ENCODE assay signal across 8 cellular contexts in the genomic region with DNA sequence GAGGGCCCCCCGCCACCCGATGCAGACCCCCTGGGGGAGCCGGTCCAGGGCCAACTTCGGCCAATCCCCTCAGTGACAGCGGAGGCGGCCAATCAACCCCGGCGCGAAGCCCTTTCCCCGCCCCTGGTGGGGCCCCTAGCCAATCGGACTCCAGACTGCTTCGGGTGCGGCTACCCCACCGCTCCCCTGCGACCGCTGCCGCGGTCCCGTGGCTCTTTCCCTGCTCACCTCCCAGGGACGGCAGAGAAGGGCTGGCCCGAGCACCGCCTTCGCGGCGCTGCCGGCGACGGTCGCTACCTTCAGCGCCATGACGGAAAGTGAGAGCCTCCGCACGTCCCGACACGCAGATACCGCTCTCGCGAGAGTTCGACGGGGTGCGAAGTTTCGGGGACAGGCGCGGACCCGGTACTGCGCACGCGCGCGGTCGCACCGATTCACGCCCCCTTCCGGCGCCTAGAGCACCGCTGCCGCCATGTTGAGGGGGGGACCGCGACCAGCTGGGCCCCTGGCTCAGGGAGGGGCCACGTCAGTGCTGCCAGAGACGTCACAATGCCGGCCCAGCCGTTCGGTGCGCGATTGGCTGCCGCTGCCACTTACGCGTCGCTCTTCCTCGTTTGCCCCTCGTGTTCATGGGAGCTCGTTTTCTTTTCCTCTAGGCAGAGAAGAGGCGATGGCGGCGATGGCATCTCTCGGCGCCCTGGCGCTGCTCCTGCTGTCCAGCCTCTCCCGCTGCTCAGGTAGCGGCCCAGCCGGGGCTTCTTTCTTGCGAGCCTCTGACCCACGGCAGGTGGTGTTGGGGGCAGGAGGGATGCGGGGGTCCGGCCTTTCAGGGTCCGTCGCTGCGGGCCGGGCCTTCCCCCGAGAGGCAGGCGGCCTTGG. TPM values are rescaled to one million over a fixed set of nuclear protein-coding genes. Genes with fewer than 3 reads are reported as not detected.
DNase-seq lines count a peak whose midpoint lies in the region; ATAC-seq and TF ChIP-seq lines count a peak whose summit lies in the region.

Gene IDH3G (minus strand): TSS at position 358 of the 879 bp plus-strand sequence. CDS start 49 bp downstream, at position 309.
Gene SSR4 (plus strand): TSS at position 651 of the 879 bp plus-strand sequence. CDS start 20 bp downstream, at position 671.

- H3K27ac ChIP-seq in Panc1 (ENCODE audit: low read length) (peak within 1 kb of the TSS; percentile 97), muscle layer of colon (ENCODE audit: low read depth, low read length) (peak within 1 kb of the TSS; percentile 71)

- peak within 1 kb of the TSS; percentile 68 for H3K9ac ChIP-seq in muscle layer of colon (ENCODE audit: low read length)

- TF ChIP-seq CTCF in Panc1 (IDR thresholded peaks at IDR 0.05), result no peak

- ATAC-seq in GM21723 (IDR thresholded peaks at IDR 0.05; ENCODE audit: unreplicated experiment) (peak; percentile 90), Panc1 (peak; percentile 96), esophagus mucosa (peak; percentile 96)

- peak within 1 kb of the TSS; percentile 69 to 95 for H3K4me3 ChIP-seq in Panc1 (ENCODE audit: low read depth in 2 of 2, low read length in 2 of 2)
- peak within 1 kb of the TSS; percentile 58 to 70 for H3K4me3 ChIP-seq in muscle layer of colon (ENCODE audit: low read depth in 1 of 2, low read length in 2 of 2)

- H3K4me1 ChIP-seq in Panc1 (ENCODE audit: control insufficient read depth, insufficient read depth, low read length) (peaks cover 22% of the 10 kb centered on the region), muscle layer of colon (ENCODE audit: insufficient read depth, low read length) (peaks cover 28% of the 10 kb centered on the region)

- in situ Hi-C loops in Panc1 (cut with HindIII; ENCODE audit: low pct_unique_long_range_greater_than_20kb, low sequenced_read_pairs), result no loop called here

- H3K36me3 ChIP-seq in Panc1 (ENCODE audit: control insufficient read depth, insufficient read depth, low read length) (peaks cover 3% of the 10 kb centered on the region), muscle layer of colon (ENCODE audit: insufficient read depth, low read length) (peaks cover 9% of the 10 kb centered on the region)

- DNase-seq in DMS53 (lab: John Stamatoyannopoulos, UW) (peak; percentile 97), KG1 (lab: John Stamatoyannopoulos, UW) (peak; percentile 89), Panc1 (ENCODE audit: low read depth, low spot score) (peak; percentile 91)
- peak; percentile 94 for DNase-seq in activated T-cell treated with anti-CD3 and anti-CD28 coated beads, Interleukin-2, amount 50 U/mL, for 48 hours
- DNase-seq in stimulated activated CD8-positive, alpha-beta memory T cell treated with anti-CD3 and anti-CD28 coated beads, Interleukin-7, amount 100 ng/mL, for 24 hours (ENCODE audit: low read depth), result peak; percentile 79

- CTCF ChIA-PET in Panc1 (lab: Charles Lee), result interaction anchor here (0.6 kb wide), 1 partner anchor 28 kb away, joined by 5 read pairs; no protein-coding TSS in a partner anchor

- no peaks in the 10 kb centered on the region for H3K9me3 ChIP-seq in Panc1 (ENCODE audit: control insufficient read depth, insufficient read depth, low read depth, low read length)
- H3K9me3 ChIP-seq in muscle layer of colon (ENCODE audit: low read length), result no peaks in the 10 kb centered on the region

- H3K27me3 ChIP-seq in Panc1 (ENCODE audit: control insufficient read depth, insufficient read depth, low read length), result no peaks in the 10 kb centered on the region
- peaks cover 0 to 16% of the 10 kb centered on the region in 2 donors for H3K27me3 ChIP-seq in muscle layer of colon (ENCODE audit: control insufficient read depth in 1 of 2, insufficient read depth in 2 of 2, low read length in 2 of 2)

- intact Hi-C loops in Panc1 (cut with micrococcal nuclease; ENCODE audit: unreplicated experiment), result no loop called here

- POLR2A ChIA-PET in Panc1 (lab: Charles Lee), result no interaction called here

- no TSS peak for BruUV-seq in Panc1 (replicated peaks; lab: Mats Ljungman, UMichigan)

RNA-seq across cellular contexts. Expression of gene IDH3G, which starts in this region (rescaled TPM):
- total RNA-seq in Panc1 (2021; ENCODE audit: unreplicated experiment), result 89.4 TPM
- polyA plus RNA-seq in Panc1 (2012; ENCODE audit: insufficient read length), result 205 TPM
- total RNA-seq in esophagus mucosa, result 32.6 TPM

RNA-seq across cellular contexts. Expression of gene SSR4, which starts in this region (rescaled TPM):
- total RNA-seq in Panc1 (2021; ENCODE audit: unreplicated experiment), result 504 TPM
- 706 TPM for polyA plus RNA-seq in Panc1 (2012; ENCODE audit: insufficient read length)
- total RNA-seq in esophagus mucosa, result 168 TPM

Comparison
In these comparisons a context has a peak if more than half of its experiments do, and no peak if none do; other contexts are left out.
1. Peak in every context shown above with its lines: DNase-seq, ATAC-seq, H3K4me3 ChIP-seq and H3K27ac ChIP-seq.